Comparison of ENCODE assay signal across 8 cellular contexts in genomic region chr3:195543642-195544536, GRCh38.
DNase-seq lines count a peak whose midpoint lies in the region; ATAC-seq and TF ChIP-seq lines count a peak whose summit lies in the region.

No MANE protein-coding gene starts in this region.

- peaks cover 78% of the 10 kb centered on the region for H3K4me1 Mint-ChIP-seq in stimulated activated effector memory CD8-positive, alpha-beta T cell treated with anti-CD3 and anti-CD28 coated beads, Interleukin-12 subunit alpha, Interleukin-12 subunit beta, amount 100 ng/mL, for 72 hours

- H3K4me3 ChIP-seq in DND-41 (ENCODE audit: low read depth in 1 of 2, low read length in 2 of 2) (peak overlapping the region; percentile 40 to 95), adipocyte (ENCODE audit: low read length) (peak overlapping the region; percentile 94), iPS-20b (ENCODE audit: low read length) (peak overlapping the region; percentile 91)

- H3K9me3 ChIP-seq in DND-41 (ENCODE audit: insufficient read depth, low read length, severe bottlenecking) (no peaks in the 10 kb centered on the region), adipocyte (ENCODE audit: control insufficient read depth, low read length) (no peaks in the 10 kb centered on the region), iPS-20b (ENCODE audit: insufficient read depth, low read depth, low read length) (no peaks in the 10 kb centered on the region)

- no peak for DNase-seq in DND-41
- no peak for DNase-seq in adipocyte (ENCODE audit: low read depth)
- DNase-seq in stimulated activated effector memory CD8-positive, alpha-beta T cell treated with anti-CD3 and anti-CD28 coated beads, Interleukin-12 subunit alpha, Interleukin-12 subunit beta, amount 100 ng/mL, for 72 hours (ENCODE audit: low spot score in 2 of 2): peak in 1 of 2 donors; percentile 62
- no peak for DNase-seq in GDM1 (lab: John Stamatoyannopoulos, UW)
- no peak for DNase-seq in GM19240 (ENCODE audit: insufficient read length, low spot score)
- DNase-seq in RPMI8226: no peak

- H3K36me3 Mint-ChIP-seq in stimulated activated effector memory CD8-positive, alpha-beta T cell treated with anti-CD3 and anti-CD28 coated beads, Interleukin-12 subunit alpha, Interleukin-12 subunit beta, amount 100 ng/mL, for 72 hours: peaks cover 26% of the 10 kb centered on the region

- ATAC-seq in DND-41 (ENCODE audit: insufficient read depth, low read depth): no peak
- peak; percentile 6 for ATAC-seq in HG03342 (IDR thresholded peaks at IDR 0.05; ENCODE audit: unreplicated experiment)
- peak; percentile 1 for ATAC-seq in stimulated activated effector memory CD8-positive, alpha-beta T cell treated with anti-CD3 and anti-CD28 coated beads, Interleukin-12 subunit alpha, Interleukin-12 subunit beta, amount 100 ng/mL, for 72 hours

- H3K4me1 ChIP-seq in DND-41 (ENCODE audit: insufficient read depth, low read length): peaks cover 65% of the 10 kb centered on the region
- peaks cover 38% of the 10 kb centered on the region for H3K4me1 ChIP-seq in adipocyte (ENCODE audit: control insufficient read depth, insufficient read depth, low read length)
- peaks cover 31% of the 10 kb centered on the region for H3K4me1 ChIP-seq in iPS-20b (ENCODE audit: insufficient read depth, low read length)

- TF ChIP-seq CTCF in DND-41 (IDR thresholded peaks at IDR 0.05; ENCODE audit: borderline replicate concordance, extremely low read depth, low read length, poor library complexity, severe bottlenecking): no peak

- peak overlapping the region; percentile 73 for H3K4me3 Mint-ChIP-seq in stimulated activated effector memory CD8-positive, alpha-beta T cell treated with anti-CD3 and anti-CD28 coated beads, Interleukin-12 subunit alpha, Interleukin-12 subunit beta, amount 100 ng/mL, for 72 hours

- peak overlapping the region; percentile 79 for H3K27ac Mint-ChIP-seq in stimulated activated effector memory CD8-positive, alpha-beta T cell treated with anti-CD3 and anti-CD28 coated beads, Interleukin-12 subunit alpha, Interleukin-12 subunit beta, amount 100 ng/mL, for 72 hours

- H3K27me3 ChIP-seq in DND-41 (ENCODE audit: insufficient read depth, low read length, poor library complexity): no peaks in the 10 kb centered on the region
- H3K27me3 ChIP-seq in adipocyte (replicated peaks; ENCODE audit: control insufficient read depth, insufficient read depth, low read length): no peaks in the 10 kb centered on the region
- peaks cover 39% of the 10 kb centered on the region for H3K27me3 ChIP-seq in iPS-20b (ENCODE audit: insufficient read depth, low read length)

- H4K20me1 ChIP-seq in DND-41 (ENCODE audit: insufficient read depth, low read length): peaks cover 29% of the 10 kb centered on the region

- H3K9me3 Mint-ChIP-seq in stimulated activated effector memory CD8-positive, alpha-beta T cell treated with anti-CD3 and anti-CD28 coated beads, Interleukin-12 subunit alpha, Interleukin-12 subunit beta, amount 100 ng/mL, for 72 hours: no peaks in the 10 kb centered on the region

- H3K36me3 ChIP-seq in DND-41 (ENCODE audit: insufficient read depth, low read length): peaks cover 4% of the 10 kb centered on the region
- no peaks in the 10 kb centered on the region for H3K36me3 ChIP-seq in adipocyte (ENCODE audit: control insufficient read depth, insufficient read depth, low read length, severe bottlenecking)
- no peaks in the 10 kb centered on the region for H3K36me3 ChIP-seq in iPS-20b (ENCODE audit: insufficient read depth, low read depth, low read length)

- H3K79me2 ChIP-seq in DND-41 (ENCODE audit: insufficient read depth, low read length): peaks cover 42% of the 10 kb centered on the region

- H3K9ac ChIP-seq in DND-41 (ENCODE audit: low read depth, low read length): peak overlapping the region; percentile 90
- peak overlapping the region; percentile 70 for H3K9ac ChIP-seq in adipocyte (ENCODE audit: low read length)
- peak overlapping the region; percentile 57; the same call in 1 of the 2 replicates for H3K9ac ChIP-seq in iPS-20b (ENCODE audit: low read depth, low read length)

- H3K27ac ChIP-seq in DND-41 (ENCODE audit: low read length) (peak overlapping the region; percentile 75), iPS-20b (ENCODE audit: low read length) (no peak overlapping the region)

- H3K4me2 ChIP-seq in DND-41 (ENCODE audit: insufficient read depth, low read length): peak overlapping the region; percentile 88

- H2AFZ ChIP-seq in DND-41 (ENCODE audit: low read depth, low read length): peak overlapping the region; percentile 96
